30 cellular contexts compared by ENCODE assay signal in genomic region chr10:113907166-113907565, GRCh38. TPM values are rescaled to one million over a fixed set of nuclear protein-coding genes. Genes with fewer than 3 reads are reported as not detected.
DNase-seq lines count a peak whose midpoint lies in the region; ATAC-seq and TF ChIP-seq lines count a peak whose summit lies in the region.
"Had no signal": no experiment of that assay in that cellular context is flagged by ENCODE, and none has a peak within 500 bp of the region (broad histone marks: within the 10 kb centered on the region; RNA-seq: fewer than 3 reads in every experiment).

No MANE protein-coding gene starts in this region.

- H4K20me1 ChIP-seq in mammary epithelial cell (ENCODE audit: insufficient read depth, low read length), result no peaks in the 10 kb centered on the region

- no peak for TF ChIP-seq CTCF in MCF 10A (IDR thresholded peaks at IDR 0.05; ENCODE audit: unreplicated experiment)
- no peak for TF ChIP-seq CTCF in mammary epithelial cell (conservative IDR thresholded peaks at IDR 0.05 in 1 of 2, IDR thresholded peaks at IDR 0.05 in 1 of 2; ENCODE audit: extremely low read depth in 1 of 2, insufficient read depth in 1 of 2, low read depth in 1 of 2, low read length in 2 of 2)
- no peak for TF ChIP-seq CTCF in astrocyte of the cerebellum (IDR thresholded peaks at IDR 0.05; ENCODE audit: low read depth, low read length, missing control alignments)
- no peak for TF ChIP-seq CTCF in upper lobe of left lung (IDR thresholded peaks at IDR 0.05)

- no peak overlapping the region for H2AFZ ChIP-seq in mammary epithelial cell (ENCODE audit: low read depth, low read length)
- H2AFZ ChIP-seq: PC-9 had no signal

- H3K4me2 ChIP-seq in mammary epithelial cell (ENCODE audit: insufficient read depth, low read depth, low read length), result no peak overlapping the region
- H3K4me2 ChIP-seq: PC-9 had no signal

- BruUV-seq in MCF 10A (replicated peaks; lab: Mats Ljungman, UMichigan) (no TSS peak), mammary epithelial cell (replicated peaks; lab: Mats Ljungman, UMichigan) (no TSS peak)

- TF ChIP-seq EP300 in upper lobe of left lung (IDR thresholded peaks at IDR 0.05), result no peak

- H3K36me3 ChIP-seq in mammary epithelial cell (ENCODE audit: insufficient read depth, low read length) (peaks cover 28% of the 10 kb centered on the region), upper lobe of left lung (peaks cover 0 to 67% (median 15%) of the 10 kb centered on the region in 4 donors)
- H3K36me3 ChIP-seq: colonic mucosa had no signal

- H3K79me2 ChIP-seq in mammary epithelial cell (ENCODE audit: insufficient read depth, low read length), result no peaks in the 10 kb centered on the region

- dilution Hi-C loops in mammary epithelial cell (cut with HindIII; ENCODE audit: low sequenced_read_pairs), result no loop called here

- DNase-seq in MCF 10A (ENCODE audit: unreplicated experiment) (peak; percentile 49), mammary epithelial cell (no peak), astrocyte of the cerebellum (ENCODE audit: low read depth) (peak; percentile 84), iris pigment epithelial cell (ENCODE audit: low read depth) (peak; percentile 88), anterior cingulate cortex (lab: John Stamatoyannopoulos, UW) (no peak), upper lobe of left lung (no peak)
- DNase-seq: activated CD4-positive, alpha-beta T cell treated with anti-CD3 and anti-CD28 coated beads for 36 hours; activated naive CD4-positive, alpha-beta T cell treated with anti-CD3 and anti-CD28 coated beads, Interleukin-2, amount 50 U/mL, for 16 hours; activated T-cell treated with anti-CD3 and anti-CD28 coated beads, Interleukin-2, amount 50 U/mL, for 72 hours; CD8-positive, alpha-beta memory T cell; colonic mucosa; DMS53; endodermal cell; esophagus squamous epithelium; NCI-H1417 treated with DMSO at 0.1 percent for 48 hours; NCI-H2107; NCI-H446 treated with DMSO at 0.1 percent for 48 hours; PC-9; posterior cingulate gyrus; SHP77; stimulated activated CD4-positive, alpha-beta T cell treated with anti-CD3 and anti-CD28 coated beads, Interleukin-1b, Interleukin-23, amount 100 ng/mL, for 48 hours; T-helper 1 cell had no signal

- H3K27ac ChIP-seq in mammary epithelial cell (ENCODE audit: insufficient read depth, low read depth, low read length) (no peak overlapping the region), upper lobe of left lung (no peak overlapping the region)
- H3K27ac ChIP-seq: 22Rv1, ascending aorta, colonic mucosa, esophagus squamous epithelium, PC-9, suprapubic skin had no signal

- H3K36me3 Mint-ChIP-seq in MCF 10A (ENCODE audit: insufficient read depth, unreplicated experiment), result peaks cover 57% of the 10 kb centered on the region

- in situ Hi-C loops in mammary epithelial cell (cut with MboI; ENCODE audit: low sequenced_read_pairs in 2 of 2), result no loop called here
- in situ Hi-C loops in astrocyte of the cerebellum (cut with HindIII; ENCODE audit: low sequenced_read_pairs), result no loop called here

- H3K4me3 ChIP-seq in mammary epithelial cell (replicated peaks in 1 of 3; ENCODE audit: insufficient read depth in 1 of 3, low read depth in 2 of 3, low read length in 3 of 3) (no peak overlapping the region), astrocyte of the cerebellum (ENCODE audit: low read depth, low read length) (no peak overlapping the region), upper lobe of left lung (no peak overlapping the region)
- H3K4me3 ChIP-seq: ascending aorta, colonic mucosa, esophagus squamous epithelium, GM12878, PC-9, suprapubic skin had no signal

- CTCF ChIA-PET in MCF 10A (lab: Yijun Ruan, JAX), result no interaction called here
- CTCF ChIA-PET in mammary epithelial cell (lab: Charles Lee; ENCODE audit: low non-redundant PET), result no interaction called here

- no peaks in the 10 kb centered on the region for H3K9me3 ChIP-seq in mammary epithelial cell (replicated peaks; ENCODE audit: insufficient read depth, low read length)
- H3K9me3 ChIP-seq in upper lobe of left lung, result no peaks in the 10 kb centered on the region
- H3K9me3 ChIP-seq: ascending aorta, colonic mucosa, esophagus squamous epithelium, suprapubic skin had no signal

- H3K27me3 Mint-ChIP-seq in MCF 10A (ENCODE audit: insufficient read depth, unreplicated experiment), result no peaks in the 10 kb centered on the region
- H3K27me3 Mint-ChIP-seq: activated CD4-positive, alpha-beta T cell treated with anti-CD3 and anti-CD28 coated beads for 36 hours; CD8-positive, alpha-beta memory T cell had no signal

- H3K4me1 ChIP-seq in mammary epithelial cell (ENCODE audit: insufficient read depth, low read length) (no peaks in the 10 kb centered on the region), upper lobe of left lung (peaks cover 0 to under 1% (median 0%) of the 10 kb centered on the region in 4 donors)
- H3K4me1 ChIP-seq: ascending aorta, colonic mucosa, esophagus squamous epithelium, suprapubic skin had no signal

- no peak overlapping the region for H3K4me3 Mint-ChIP-seq in MCF 10A (ENCODE audit: unreplicated experiment)
- H3K4me3 Mint-ChIP-seq: activated CD4-positive, alpha-beta T cell treated with anti-CD3 and anti-CD28 coated beads for 36 hours; activated T-cell treated with anti-CD3 and anti-CD28 coated beads, Interleukin-2, amount 50 U/mL, for 72 hours; CD8-positive, alpha-beta memory T cell; endodermal cell; nephron had no signal

- intact Hi-C loops in MCF 10A (cut with micrococcal nuclease) (no loop called here), mammary epithelial cell (cut with micrococcal nuclease) (no loop called here)

- 74% methylated on average over 3 of the region's 3 CpGs for WGBS in mammary epithelial cell (ENCODE audit: low coverage, missing lambda C conversion rate)
- 74% methylated on average over 3 of the region's 3 CpGs for WGBS in upper lobe of left lung, 2 donors

- no peak overlapping the region for H3K9ac ChIP-seq in mammary epithelial cell (ENCODE audit: insufficient read depth, low read length)

- H3K9me3 Mint-ChIP-seq in MCF 10A (ENCODE audit: unreplicated experiment), result no peaks in the 10 kb centered on the region
- H3K9me3 Mint-ChIP-seq: activated T-cell treated with anti-CD3 and anti-CD28 coated beads, Interleukin-2, amount 50 U/mL, for 72 hours; CD8-positive, alpha-beta memory T cell; endodermal cell; nephron had no signal

- no peaks in the 10 kb centered on the region for H3K27me3 ChIP-seq in mammary epithelial cell (ENCODE audit: insufficient read depth, low read length)
- no peaks in the 10 kb centered on the region for H3K27me3 ChIP-seq in upper lobe of left lung
- H3K27me3 ChIP-seq: ascending aorta, colonic mucosa, esophagus squamous epithelium, suprapubic skin had no signal

- POLR2A ChIA-PET in MCF 10A (lab: Yijun Ruan, JAX), result interaction anchor here (0.6 kb wide), 1 partner anchor 846 kb away, joined by 3 read pairs; no protein-coding TSS in a partner anchor

- no peak overlapping the region for H3K27ac Mint-ChIP-seq in MCF 10A (ENCODE audit: low read depth, unreplicated experiment)
- H3K27ac Mint-ChIP-seq: activated CD4-positive, alpha-beta T cell treated with anti-CD3 and anti-CD28 coated beads for 36 hours; activated T-cell treated with anti-CD3 and anti-CD28 coated beads, Interleukin-2, amount 50 U/mL, for 72 hours; CD8-positive, alpha-beta memory T cell; endodermal cell; nephron had no signal

- no peak for ATAC-seq in HG02763 (IDR thresholded peaks at IDR 0.05; ENCODE audit: unreplicated experiment)
- no peak for ATAC-seq in HG02759 (IDR thresholded peaks at IDR 0.05; ENCODE audit: unreplicated experiment)
- no peak for ATAC-seq in upper lobe of left lung (ENCODE audit: low FRiP score in 2 of 2)
- ATAC-seq: activated CD4-positive, alpha-beta T cell treated with anti-CD3 and anti-CD28 coated beads for 36 hours; activated T-cell treated with anti-CD3 and anti-CD28 coated beads, Interleukin-2, amount 50 U/mL, for 72 hours; GM12878; sciatic nerve had no signal

- no peak for TF ChIP-seq POLR2A in upper lobe of left lung (IDR thresholded peaks at IDR 0.05)

- H3K4me1 Mint-ChIP-seq in MCF 10A (ENCODE audit: insufficient read depth, unreplicated experiment), result no peaks in the 10 kb centered on the region
- H3K4me1 Mint-ChIP-seq: activated CD4-positive, alpha-beta T cell treated with anti-CD3 and anti-CD28 coated beads for 36 hours; CD8-positive, alpha-beta memory T cell; endodermal cell; nephron had no signal

RNA-seq across cellular contexts. Expression of gene NHLRC2, which starts 52.7 kb away (rescaled TPM):
- total RNA-seq in MCF 10A (2022) (39.8 and 40.3 TPM in 2 replicates), mammary epithelial cell (10 to 100 TPM; 17.5 to 29.7 TPM), upper lobe of left lung (10 to 100 TPM; 24.2 to 55.5 (median 39.7) TPM)
- polyA plus RNA-seq in mammary epithelial cell, result 5.7 TPM
- 15.6 TPM for polyA minus RNA-seq in mammary epithelial cell

RNA-seq across cellular contexts. Expression of gene DCLRE1A, which starts 53.3 kb away (rescaled TPM):
- 9.0 and 9.2 TPM in 2 replicates for total RNA-seq in MCF 10A (2022)
- 1 to 10 TPM; 6.5 TPM for total RNA-seq in mammary epithelial cell
- 3.0 TPM for polyA plus RNA-seq in mammary epithelial cell
- 2.3 TPM for polyA minus RNA-seq in mammary epithelial cell
- total RNA-seq in upper lobe of left lung, result 10 to 100 TPM in 1 of 6 donors, 1 to 10 TPM in 5; 4.0 to 12.4 (median 6.0) TPM

Comparison
In these comparisons a context has a peak if more than half of its experiments do, and no peak if none do; other contexts are left out.
1. DNase-seq: peak in MCF 10A (single experiment), astrocyte of the cerebellum (single experiment) and iris pigment epithelial cell (single experiment); none in mammary epithelial cell (single experiment), anterior cingulate cortex (0 of 58) and upper lobe of left lung (0 of 2).